ENCODE assay signal across 12 cellular contexts in genomic region chr3:52090620-52091468, GRCh38. TPM values are rescaled to one million over a fixed set of nuclear protein-coding genes. Genes with fewer than 3 reads are reported as not detected.
DNase-seq lines count a peak whose midpoint lies in the region; ATAC-seq, FAIRE-seq and TF ChIP-seq lines count a peak whose summit lies in the region.
"Had no signal": no experiment of that assay in that cellular context is flagged by ENCODE, and none has a peak within 500 bp of the region (broad histone marks: within the 10 kb centered on the region; RNA-seq: fewer than 3 reads in every experiment).

No MANE protein-coding gene starts in this region.

- H3K27me3 ChIP-seq in IMR-90 (ENCODE audit: control insufficient read depth, insufficient read depth, low read length) (no peaks in the 10 kb centered on the region), left lung (no peaks in the 10 kb centered on the region), spleen (replicated peaks in 1 of 7) (no peaks in the 10 kb centered on the region)

- H3K27me3 Mint-ChIP-seq in activated naive CD4-positive, alpha-beta T cell treated with anti-CD3 and anti-CD28 coated beads, Interleukin-2, amount 10 ng/mL, durations not matched to agents 7 days and 5 days: no peaks in the 10 kb centered on the region

- H3K4me1 ChIP-seq in IMR-90 (ENCODE audit: control insufficient read depth, insufficient read depth, low read length): peaks cover 50% of the 10 kb centered on the region
- H3K4me1 ChIP-seq in left lung: peaks cover 16 to 41% of the 10 kb centered on the region in 2 donors
- H3K4me1 ChIP-seq in spleen: peaks cover 0 to 42% (median 25%) of the 10 kb centered on the region in 6 donors

- TF ChIP-seq CTCF in IMR-90 (conservative IDR thresholded peaks at IDR 0.05; ENCODE audit: low read depth, low read length): no peak
- TF ChIP-seq CTCF in choroid plexus epithelial cell (conservative IDR thresholded peaks at IDR 0.05; ENCODE audit: low read depth, low read length): peak; percentile 14
- TF ChIP-seq CTCF in left lung (IDR thresholded peaks at IDR 0.05): no peak
- no peak for TF ChIP-seq CTCF in spleen (IDR thresholded peaks at IDR 0.05 in 8 of 11, conservative IDR thresholded peaks at IDR 0.05 in 3 of 11)

- peak overlapping the region; percentile 94 for H3K4ac ChIP-seq in IMR-90 (ENCODE audit: low read depth, low read length)

- peak overlapping the region; percentile 86 for H2AK9ac ChIP-seq in IMR-90 (replicated peaks; ENCODE audit: low read depth, low read length, poor library complexity)

- CTCF ChIA-PET in IMR-90 (lab: Yijun Ruan, JAX): no interaction called here
- CTCF ChIA-PET in activated naive CD4-positive, alpha-beta T cell treated with anti-CD3 and anti-CD28 coated beads, Interleukin-2, amount 10 ng/mL, durations not matched to agents 7 days and 5 days (lab: Charles Lee): no interaction called here

- H3K27ac ChIP-seq in IMR-90 (ENCODE audit: insufficient read depth, low read length): peak overlapping the region; percentile 89
- H3K27ac ChIP-seq in left lung: peak overlapping the region; percentile 53 to 87
- no peak overlapping the region for H3K27ac ChIP-seq in spleen

- peak overlapping the region; percentile 81 for H3K23ac ChIP-seq in IMR-90 (ENCODE audit: low read depth, low read length)

- H3K27ac Mint-ChIP-seq in activated naive CD4-positive, alpha-beta T cell treated with anti-CD3 and anti-CD28 coated beads, Interleukin-2, amount 10 ng/mL, durations not matched to agents 7 days and 5 days: no peak overlapping the region

- WGBS in IMR-90 (ENCODE audit: extremely low coverage in 2 of 2, insufficient read length in 1 of 2), 2 experiments: 67% methylated on average over 3 of the region's 12 CpGs; no CpG with 5 or more reads in 1 of the 2 experiments
- WGBS in spleen, 5 donors: 91 to 95% (median 94%) methylated on average over 8 to 12 of the region's 12 CpGs

- peak overlapping the region; percentile 93 for H2BK120ac ChIP-seq in IMR-90 (ENCODE audit: low read depth, low read length)

- in situ Hi-C loops in IMR-90 (cut with MboI; ENCODE audit: low sequenced_read_pairs): no loop called here

- peak overlapping the region; percentile 82; the same call in 2 of the 3 replicates for H2BK15ac ChIP-seq in IMR-90 (ENCODE audit: low read depth, low read length)

- H3K79me1 ChIP-seq in IMR-90 (ENCODE audit: low read depth in 1 of 2, low read length in 2 of 2): peaks cover 8 to 66% of the 10 kb centered on the region in 2 experiments; a peak in 3 of 4 replicates

- peaks cover 10% of the 10 kb centered on the region for H3K36me3 Mint-ChIP-seq in activated naive CD4-positive, alpha-beta T cell treated with anti-CD3 and anti-CD28 coated beads, Interleukin-2, amount 10 ng/mL, durations not matched to agents 7 days and 5 days

- H3K36me3 ChIP-seq in IMR-90 (ENCODE audit: control insufficient read depth, insufficient read depth, low read length) (no peaks in the 10 kb centered on the region), left lung (no peaks in the 10 kb centered on the region), spleen (peaks cover 0 to 26% (median 0%) of the 10 kb centered on the region in 6 donors)

- peaks cover 4% of the 10 kb centered on the region; the same call in 1 of the 2 replicates for H4K20me1 ChIP-seq in IMR-90 (ENCODE audit: insufficient read depth, low read length)

- peaks cover 78% of the 10 kb centered on the region for H3K9me1 ChIP-seq in IMR-90 (ENCODE audit: insufficient read depth, low read length)

- H3K4me3 ChIP-seq in IMR-90 (ENCODE audit: insufficient read depth, low read depth, low read length) (no peak overlapping the region), choroid plexus epithelial cell (ENCODE audit: low read depth, low read length) (no peak overlapping the region), left lung (no peak overlapping the region), spleen (no peak overlapping the region)

- H3K9me3 ChIP-seq in IMR-90 (ENCODE audit: control insufficient read depth, insufficient read depth, low read length): no peaks in the 10 kb centered on the region
- no peaks in the 10 kb centered on the region for H3K9me3 ChIP-seq in left lung
- H3K9me3 ChIP-seq in spleen: no peaks in the 10 kb centered on the region

- intact Hi-C loops in IMR-90 (cut with micrococcal nuclease): loop anchor here (2.0 kb wide), 1 partner anchor 34 kb away; the partner anchor contains the start of gene DUSP7
- intact Hi-C loops in left lung (cut with DNase I): no loop called here
- intact Hi-C loops in spleen (cut with DNase I; ENCODE audit: low total_unique reads): no loop called here

- no peak for FAIRE-seq in GM12892 (lab: Jason Lieb, UNC)

- no peaks in the 10 kb centered on the region for H3K9me3 Mint-ChIP-seq in activated naive CD4-positive, alpha-beta T cell treated with anti-CD3 and anti-CD28 coated beads, Interleukin-2, amount 10 ng/mL, durations not matched to agents 7 days and 5 days
- H3K9me3 Mint-ChIP-seq: activated T-cell treated with anti-CD3 and anti-CD28 coated beads, Interleukin-2, amount 50 U/mL, for 4 hours had no signal

- H3K56ac ChIP-seq in IMR-90 (ENCODE audit: extremely low read depth, insufficient read depth, low read length): peak overlapping the region; percentile 40

- no peak overlapping the region for H3K4me3 Mint-ChIP-seq in activated naive CD4-positive, alpha-beta T cell treated with anti-CD3 and anti-CD28 coated beads, Interleukin-2, amount 10 ng/mL, durations not matched to agents 7 days and 5 days
- H3K4me3 Mint-ChIP-seq: activated T-cell treated with anti-CD3 and anti-CD28 coated beads, Interleukin-2, amount 50 U/mL, for 4 hours had no signal

- H3K4me1 Mint-ChIP-seq in activated naive CD4-positive, alpha-beta T cell treated with anti-CD3 and anti-CD28 coated beads, Interleukin-2, amount 10 ng/mL, durations not matched to agents 7 days and 5 days: peaks cover 22% of the 10 kb centered on the region

- H2AK5ac ChIP-seq in IMR-90 (ENCODE audit: low read depth, low read length): peak overlapping the region; percentile 94

- no peak for DNase-seq in IMR-90
- DNase-seq in choroid plexus epithelial cell (ENCODE audit: low read depth): peak; percentile 47
- peak; percentile 19 to 71 for DNase-seq in left lung
- DNase-seq in spleen: peak; percentile 48
- DNase-seq in GM12892 (ENCODE audit: insufficient read length): no peak
- no peak for DNase-seq in activated naive CD4-positive, alpha-beta T cell treated with anti-CD3 and anti-CD28 coated beads, Interleukin-2, amount 10 ng/mL, durations not matched to agents 7 days and 5 days
- no peak for DNase-seq in NCI-H82 treated with DMSO at 0.1 percent for 48 hours (lab: John Stamatoyannopoulos, UW; ENCODE audit: unreplicated experiment)
- DNase-seq: activated T-cell treated with anti-CD3 and anti-CD28 coated beads, Interleukin-2, amount 50 U/mL, for 4 hours; cortex of kidney; NCI-H1105; NK-92 treated with Interleukin-12 subunit alpha and Interleukin-12 subunit beta, amount 100 ng/mL, for 24 hours had no signal

- peak overlapping the region; percentile 62 for H4K5ac ChIP-seq in IMR-90 (ENCODE audit: low read depth, low read length)

- ATAC-seq in IMR-90 (ENCODE audit: low read depth) (no peak), left lung (no peak), HG02885 (IDR thresholded peaks at IDR 0.05; ENCODE audit: poor library complexity, unreplicated experiment) (no peak)
- ATAC-seq: activated T-cell treated with anti-CD3 and anti-CD28 coated beads, Interleukin-2, amount 50 U/mL, for 4 hours had no signal

- peak overlapping the region; percentile 92 for H2BK5ac ChIP-seq in IMR-90 (ENCODE audit: low read depth, low read length, poor library complexity, severe bottlenecking)

- dilution Hi-C loops in IMR-90 (cut with HindIII; ENCODE audit: low sequenced_read_pairs, unreplicated experiment): no loop called here

- H3K4me2 ChIP-seq in IMR-90 (ENCODE audit: low read depth, low read length): no peak overlapping the region; the same call in 1 of the 2 replicates

- H3K9ac ChIP-seq in IMR-90 (ENCODE audit: low read depth, low read length): peak overlapping the region; percentile 41

- BruUV-seq in IMR-90 (replicated peaks; lab: Mats Ljungman, UMichigan): no TSS peak

- H4K8ac ChIP-seq in IMR-90 (ENCODE audit: low read depth in 2 of 2, low read length in 2 of 2): peak overlapping the region; percentile 87 to 90

- peak overlapping the region; percentile 97 for H4K91ac ChIP-seq in IMR-90 (ENCODE audit: insufficient read depth, low read depth, low read length)

- H3K18ac ChIP-seq in IMR-90 (ENCODE audit: low read depth, low read length): peak overlapping the region; percentile 74

- H2BK20ac ChIP-seq in IMR-90 (ENCODE audit: low read depth, low read length): peak overlapping the region; percentile 75; the same call in 1 of the 2 replicates

- H3K14ac ChIP-seq in IMR-90 (replicated peaks; ENCODE audit: low read depth, low read length): peak overlapping the region; percentile 75

- H2AFZ ChIP-seq in IMR-90 (replicated peaks; ENCODE audit: low read length, poor library complexity): peak overlapping the region; percentile 76

- TF ChIP-seq POLR2A in IMR-90 (IDR thresholded peaks at IDR 0.05; ENCODE audit: low read depth, low read length): no peak
- no peak for TF ChIP-seq POLR2A in spleen (IDR thresholded peaks at IDR 0.05)
- no peak for TF ChIP-seq POLR2A in GM12892 (IDR thresholded peaks at IDR 0.05; ENCODE audit: low read depth, low read length)

- no peak for TF ChIP-seq RAD21 in IMR-90 (IDR thresholded peaks at IDR 0.05; ENCODE audit: low read length)

- POLR2A ChIA-PET in IMR-90 (lab: Charles Lee; ENCODE audit: unreplicated experiment): no interaction called here

TF ChIP-seq in IMR-90, 13 proteins besides CTCF, POLR2A, EP300 and RAD21:
- TF ChIP-seq CHD1 (IDR thresholded peaks at IDR 0.05; ENCODE audit: low read depth, low read length): no peak
- TF ChIP-seq, protein P1, sequence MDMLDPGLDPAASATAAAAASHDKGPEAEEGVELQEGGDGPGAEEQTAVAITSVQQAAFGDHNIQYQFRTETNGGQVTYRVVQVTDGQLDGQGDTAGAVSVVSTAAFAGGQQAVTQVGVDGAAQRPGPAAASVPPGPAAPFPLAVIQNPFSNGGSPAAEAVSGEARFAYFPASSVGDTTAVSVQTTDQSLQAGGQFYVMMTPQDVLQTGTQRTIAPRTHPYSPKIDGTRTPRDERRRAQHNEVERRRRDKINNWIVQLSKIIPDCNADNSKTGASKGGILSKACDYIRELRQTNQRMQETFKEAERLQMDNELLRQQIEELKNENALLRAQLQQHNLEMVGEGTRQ (IDR thresholded peaks at IDR 0.05; ENCODE audit: low read depth, low read length): peak; percentile 15; the same call in 1 of the 2 replicates

RNA-seq across cellular contexts. Expression of gene DUSP7, which starts 34.5 kb away (rescaled TPM):
- total RNA-seq in IMR-90 (2012; rRNA removed) (9.3 and 9.7 TPM in 2 replicates), left lung (10 to 100 TPM; 35.9 to 38.3 TPM), spleen (10 to 100 TPM; 31.5 to 68.6 (median 42.6) TPM)
- polyA plus RNA-seq in IMR-90 (2012; rRNA removed) (24.0 and 27.8 TPM in 2 replicates), spleen (10 to 100 TPM in 1 of 3 donors, 1 to 10 TPM in 2; 5.4 to 20.1 (median 6.9) TPM)
- 10.9 and 26.7 TPM in 2 replicates for polyA plus RNA-seq in IMR-90 (2012; cell fraction: cytosol; rRNA removed)
- 8.9 and 16.8 TPM in 2 replicates for polyA plus RNA-seq in IMR-90 (2012; cell fraction: nucleus; rRNA removed; ENCODE audit: low replicate concordance)
- 7.0 TPM for polyA plus RNA-seq in GM12892 (2012; ENCODE audit: missing spikeins)

Comparison
In these comparisons a context has a peak if more than half of its experiments do, and no peak if none do; other contexts are left out.
1. DNase-seq: peak in choroid plexus epithelial cell (single experiment), left lung (2 of 2) and spleen (single experiment); none in IMR-90 (single experiment), GM12892 (single experiment), activated naive CD4-positive, alpha-beta T cell treated with anti-CD3 and anti-CD28 coated beads, Interleukin-2, amount 10 ng/mL, durations not matched to agents 7 days and 5 days (single experiment) and NCI-H82 treated with DMSO at 0.1 percent for 48 hours (single experiment).
2. H3K27ac ChIP-seq: peak in IMR-90 (single experiment) and left lung (2 of 2); none in spleen (0 of 8).